ENCODE assay signal across 1 cellular context in the genomic region with DNA sequence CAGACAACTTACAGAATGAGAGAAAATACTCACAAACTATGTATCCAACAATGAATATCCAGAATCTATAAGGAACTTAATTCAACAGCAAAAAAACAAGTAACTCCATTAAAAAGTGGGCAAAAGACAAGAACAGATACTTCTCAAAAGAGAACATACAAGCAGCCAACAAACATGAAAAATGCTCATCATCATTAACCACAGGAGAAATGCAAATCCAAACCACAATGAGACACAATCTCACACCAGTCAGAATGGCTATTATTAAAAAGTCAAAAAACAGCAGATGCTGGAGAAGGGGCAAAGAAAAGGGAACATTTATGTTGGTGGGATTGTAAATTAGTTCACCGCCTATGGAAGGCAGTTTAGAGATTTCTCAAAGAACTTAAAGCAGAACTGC.
TF ChIP-seq lines count a peak whose summit lies in the region.

No MANE protein-coding gene starts in this region.

TF ChIP-seq in GM23338, 12 proteins besides CTCF, POLR2A, EP300 and RAD21:
- TF ChIP-seq POLR2AphosphoS5 (IDR thresholded peaks at IDR 0.05; ENCODE audit: low read depth) (no peak), EZH2phosphoT487 (IDR thresholded peaks at IDR 0.05; ENCODE audit: unreplicated experiment) (no peak), ZNF331 (CRISPR knock-in tag; IDR thresholded peaks at IDR 0.05; ENCODE audit: low read depth) (no peak), EZH2 (IDR thresholded peaks at IDR 0.05; ENCODE audit: low read depth, unreplicated experiment) (no peak), JUNB (IDR thresholded peaks at IDR 0.05; ENCODE audit: unreplicated experiment) (no peak), NANOG (IDR thresholded peaks at IDR 0.05; ENCODE audit: borderline replicate concordance) (no peak), CREB1 (CRISPR knock-in tag; IDR thresholded peaks at IDR 0.05; ENCODE audit: low read depth) (no peak), ZNF114 (CRISPR knock-in tag; IDR thresholded peaks at IDR 0.05) (no peak), STAT1 (IDR thresholded peaks at IDR 0.05; ENCODE audit: unreplicated experiment) (no peak)
- TF ChIP-seq, protein P1, sequence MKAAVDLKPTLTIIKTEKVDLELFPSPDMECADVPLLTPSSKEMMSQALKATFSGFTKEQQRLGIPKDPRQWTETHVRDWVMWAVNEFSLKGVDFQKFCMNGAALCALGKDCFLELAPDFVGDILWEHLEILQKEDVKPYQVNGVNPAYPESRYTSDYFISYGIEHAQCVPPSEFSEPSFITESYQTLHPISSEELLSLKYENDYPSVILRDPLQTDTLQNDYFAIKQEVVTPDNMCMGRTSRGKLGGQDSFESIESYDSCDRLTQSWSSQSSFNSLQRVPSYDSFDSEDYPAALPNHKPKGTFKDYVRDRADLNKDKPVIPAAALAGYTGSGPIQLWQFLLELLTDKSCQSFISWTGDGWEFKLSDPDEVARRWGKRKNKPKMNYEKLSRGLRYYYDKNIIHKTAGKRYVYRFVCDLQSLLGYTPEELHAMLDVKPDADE (IDR thresholded peaks at IDR 0.05), result no peak
- TF ChIP-seq, protein P2, sequence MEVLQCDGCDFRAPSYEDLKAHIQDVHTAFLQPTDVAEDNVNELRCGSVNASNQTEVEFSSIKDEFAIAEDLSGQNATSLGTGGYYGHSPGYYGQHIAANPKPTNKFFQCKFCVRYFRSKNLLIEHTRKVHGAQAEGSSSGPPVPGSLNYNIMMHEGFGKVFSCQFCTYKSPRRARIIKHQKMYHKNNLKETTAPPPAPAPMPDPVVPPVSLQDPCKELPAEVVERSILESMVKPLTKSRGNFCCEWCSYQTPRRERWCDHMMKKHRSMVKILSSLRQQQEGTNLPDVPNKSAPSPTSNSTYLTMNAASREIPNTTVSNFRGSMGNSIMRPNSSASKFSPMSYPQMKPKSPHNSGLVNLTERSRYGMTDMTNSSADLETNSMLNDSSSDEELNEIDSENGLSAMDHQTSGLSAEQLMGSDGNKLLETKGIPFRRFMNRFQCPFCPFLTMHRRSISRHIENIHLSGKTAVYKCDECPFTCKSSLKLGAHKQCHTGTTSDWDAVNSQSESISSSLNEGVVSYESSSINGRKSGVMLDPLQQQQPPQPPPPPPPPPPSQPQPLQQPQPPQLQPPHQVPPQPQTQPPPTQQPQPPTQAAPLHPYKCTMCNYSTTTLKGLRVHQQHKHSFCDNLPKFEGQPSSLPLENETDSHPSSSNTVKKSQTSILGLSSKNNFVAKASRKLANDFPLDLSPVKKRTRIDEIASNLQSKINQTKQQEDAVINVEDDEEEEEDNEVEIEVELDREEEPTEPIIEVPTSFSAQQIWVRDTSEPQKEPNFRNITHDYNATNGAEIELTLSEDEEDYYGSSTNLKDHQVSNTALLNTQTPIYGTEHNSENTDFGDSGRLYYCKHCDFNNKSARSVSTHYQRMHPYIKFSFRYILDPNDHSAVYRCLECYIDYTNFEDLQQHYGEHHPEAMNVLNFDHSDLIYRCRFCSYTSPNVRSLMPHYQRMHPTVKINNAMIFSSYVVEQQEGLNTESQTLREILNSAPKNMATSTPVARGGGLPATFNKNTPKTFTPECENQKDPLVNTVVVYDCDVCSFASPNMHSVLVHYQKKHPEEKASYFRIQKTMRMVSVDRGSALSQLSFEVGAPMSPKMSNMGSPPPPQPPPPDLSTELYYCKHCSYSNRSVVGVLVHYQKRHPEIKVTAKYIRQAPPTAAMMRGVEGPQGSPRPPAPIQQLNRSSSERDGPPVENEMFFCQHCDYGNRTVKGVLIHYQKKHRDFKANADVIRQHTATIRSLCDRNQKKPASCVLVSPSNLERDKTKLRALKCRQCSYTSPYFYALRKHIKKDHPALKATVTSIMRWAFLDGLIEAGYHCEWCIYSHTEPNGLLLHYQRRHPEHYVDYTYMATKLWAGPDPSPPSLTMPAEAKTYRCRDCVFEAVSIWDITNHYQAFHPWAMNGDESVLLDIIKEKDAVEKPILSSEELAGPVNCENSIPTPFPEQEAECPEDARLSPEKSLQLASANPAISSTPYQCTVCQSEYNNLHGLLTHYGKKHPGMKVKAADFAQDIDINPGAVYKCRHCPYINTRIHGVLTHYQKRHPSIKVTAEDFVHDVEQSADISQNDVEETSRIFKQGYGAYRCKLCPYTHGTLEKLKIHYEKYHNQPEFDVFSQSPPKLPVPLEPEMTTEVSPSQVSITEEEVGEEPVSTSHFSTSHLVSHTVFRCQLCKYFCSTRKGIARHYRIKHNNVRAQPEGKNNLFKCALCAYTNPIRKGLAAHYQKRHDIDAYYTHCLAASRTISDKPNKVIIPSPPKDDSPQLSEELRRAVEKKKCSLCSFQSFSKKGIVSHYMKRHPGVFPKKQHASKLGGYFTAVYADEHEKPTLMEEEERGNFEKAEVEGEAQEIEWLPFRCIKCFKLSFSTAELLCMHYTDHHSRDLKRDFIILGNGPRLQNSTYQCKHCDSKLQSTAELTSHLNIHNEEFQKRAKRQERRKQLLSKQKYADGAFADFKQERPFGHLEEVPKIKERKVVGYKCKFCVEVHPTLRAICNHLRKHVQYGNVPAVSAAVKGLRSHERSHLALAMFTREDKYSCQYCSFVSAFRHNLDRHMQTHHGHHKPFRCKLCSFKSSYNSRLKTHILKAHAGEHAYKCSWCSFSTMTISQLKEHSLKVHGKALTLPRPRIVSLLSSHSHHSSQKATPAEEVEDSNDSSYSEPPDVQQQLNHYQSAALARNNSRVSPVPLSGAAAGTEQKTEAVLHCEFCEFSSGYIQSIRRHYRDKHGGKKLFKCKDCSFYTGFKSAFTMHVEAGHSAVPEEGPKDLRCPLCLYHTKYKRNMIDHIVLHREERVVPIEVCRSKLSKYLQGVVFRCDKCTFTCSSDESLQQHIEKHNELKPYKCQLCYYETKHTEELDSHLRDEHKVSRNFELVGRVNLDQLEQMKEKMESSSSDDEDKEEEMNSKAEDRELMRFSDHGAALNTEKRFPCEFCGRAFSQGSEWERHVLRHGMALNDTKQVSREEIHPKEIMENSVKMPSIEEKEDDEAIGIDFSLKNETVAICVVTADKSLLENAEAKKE (CRISPR knock-in tag; IDR thresholded peaks at IDR 0.05), result no peak
- TF ChIP-seq, protein P3, sequence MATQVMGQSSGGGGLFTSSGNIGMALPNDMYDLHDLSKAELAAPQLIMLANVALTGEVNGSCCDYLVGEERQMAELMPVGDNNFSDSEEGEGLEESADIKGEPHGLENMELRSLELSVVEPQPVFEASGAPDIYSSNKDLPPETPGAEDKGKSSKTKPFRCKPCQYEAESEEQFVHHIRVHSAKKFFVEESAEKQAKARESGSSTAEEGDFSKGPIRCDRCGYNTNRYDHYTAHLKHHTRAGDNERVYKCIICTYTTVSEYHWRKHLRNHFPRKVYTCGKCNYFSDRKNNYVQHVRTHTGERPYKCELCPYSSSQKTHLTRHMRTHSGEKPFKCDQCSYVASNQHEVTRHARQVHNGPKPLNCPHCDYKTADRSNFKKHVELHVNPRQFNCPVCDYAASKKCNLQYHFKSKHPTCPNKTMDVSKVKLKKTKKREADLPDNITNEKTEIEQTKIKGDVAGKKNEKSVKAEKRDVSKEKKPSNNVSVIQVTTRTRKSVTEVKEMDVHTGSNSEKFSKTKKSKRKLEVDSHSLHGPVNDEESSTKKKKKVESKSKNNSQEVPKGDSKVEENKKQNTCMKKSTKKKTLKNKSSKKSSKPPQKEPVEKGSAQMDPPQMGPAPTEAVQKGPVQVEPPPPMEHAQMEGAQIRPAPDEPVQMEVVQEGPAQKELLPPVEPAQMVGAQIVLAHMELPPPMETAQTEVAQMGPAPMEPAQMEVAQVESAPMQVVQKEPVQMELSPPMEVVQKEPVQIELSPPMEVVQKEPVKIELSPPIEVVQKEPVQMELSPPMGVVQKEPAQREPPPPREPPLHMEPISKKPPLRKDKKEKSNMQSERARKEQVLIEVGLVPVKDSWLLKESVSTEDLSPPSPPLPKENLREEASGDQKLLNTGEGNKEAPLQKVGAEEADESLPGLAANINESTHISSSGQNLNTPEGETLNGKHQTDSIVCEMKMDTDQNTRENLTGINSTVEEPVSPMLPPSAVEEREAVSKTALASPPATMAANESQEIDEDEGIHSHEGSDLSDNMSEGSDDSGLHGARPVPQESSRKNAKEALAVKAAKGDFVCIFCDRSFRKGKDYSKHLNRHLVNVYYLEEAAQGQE (IDR thresholded peaks at IDR 0.05; ENCODE audit: unreplicated experiment), result no peak
